ENCODE assay signal across 8 cellular contexts in the genomic region with DNA sequence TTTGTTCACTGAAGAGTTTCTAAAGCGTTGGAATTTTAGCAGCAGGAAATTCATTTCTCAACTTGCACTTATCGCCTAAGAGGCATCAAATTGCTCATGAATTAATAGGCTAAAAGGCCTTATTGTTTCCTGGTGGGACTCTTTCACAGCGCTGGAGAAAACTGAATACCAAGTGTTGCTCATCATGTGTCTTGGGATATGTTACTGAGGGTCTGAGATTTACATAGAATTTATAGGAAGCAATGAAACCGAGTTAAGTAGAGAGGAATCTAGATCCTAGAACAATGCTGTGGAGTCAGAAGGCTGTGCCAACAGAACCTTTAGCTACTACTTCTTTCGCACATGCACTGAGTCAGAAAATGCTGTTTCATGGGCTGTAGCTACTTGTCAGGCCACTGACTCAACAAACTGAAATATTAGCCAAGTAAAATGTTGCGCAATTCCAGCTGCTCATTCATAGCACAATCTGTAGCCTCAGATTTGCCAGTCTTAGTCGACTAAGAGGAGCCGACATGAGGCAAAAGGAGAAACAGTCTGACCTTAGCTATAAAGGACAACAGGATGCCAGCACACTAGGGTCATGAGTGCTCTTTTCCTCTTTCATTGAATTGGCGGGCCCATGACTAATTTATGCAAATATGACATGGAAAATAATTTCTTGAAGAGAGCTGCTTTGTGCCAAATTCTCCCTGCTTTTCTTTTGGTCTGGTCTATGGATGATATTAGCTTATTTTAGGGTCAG. TPM values are rescaled to one million over a fixed set of nuclear protein-coding genes. Genes with fewer than 3 reads are reported as not detected.
DNase-seq lines count a peak whose midpoint lies in the region; ATAC-seq and TF ChIP-seq lines count a peak whose summit lies in the region.

No MANE protein-coding gene starts in this region.

- DNase-seq in Caki2 (ENCODE audit: low read depth) (peak; percentile 87), HS-5 (ENCODE audit: low read depth) (peak; percentile 97), SW 1271 (lab: John Stamatoyannopoulos, UW) (peak; percentile 69 to 85), glomerular endothelial cell (ENCODE audit: extremely low read depth, low read depth, low spot score) (peak; percentile 98), sigmoid colon (peak; percentile 87)

- intact Hi-C loops in sigmoid colon (cut with DNase I), result no loop called here

- H3K4me1 ChIP-seq in sigmoid colon, result peaks cover 0 to 34% (median 28%) of the 10 kb centered on the region in 4 donors

- no peak for TF ChIP-seq POLR2A in sigmoid colon (IDR thresholded peaks at IDR 0.05)

- TF ChIP-seq CTCF in sigmoid colon (IDR thresholded peaks at IDR 0.05), result no peak

- H3K27me3 ChIP-seq in sigmoid colon, result no peaks in the 10 kb centered on the region

- H3K36me3 ChIP-seq in sigmoid colon, result no peaks in the 10 kb centered on the region

- 58 to 73% methylated on average over 9 of the region's 9 CpGs for WGBS in sigmoid colon, 2 donors

- ATAC-seq in HG03460 (IDR thresholded peaks at IDR 0.05; ENCODE audit: unreplicated experiment), result no peak
- ATAC-seq in GM19351 (IDR thresholded peaks at IDR 0.05; ENCODE audit: unreplicated experiment), result no peak
- ATAC-seq in GM19324 (IDR thresholded peaks at IDR 0.05; ENCODE audit: low FRiP score, unreplicated experiment), result no peak

- H3K9me3 ChIP-seq in sigmoid colon, result no peaks in the 10 kb centered on the region

- peak overlapping the region; percentile 32 to 68 (median 59) for H3K27ac ChIP-seq in sigmoid colon

- peak in 1 of 4 donors; percentile 52 for TF ChIP-seq EP300 in sigmoid colon (IDR thresholded peaks at IDR 0.05)

- in situ Hi-C loops in Caki2 (cut with HindIII; ENCODE audit: low pct_unique_long_range_greater_than_20kb, low sequenced_read_pairs), result no loop called here

- H3K4me3 ChIP-seq in sigmoid colon, result no peak overlapping the region

RNA-seq across cellular contexts. Expression of a gene that starts 35.9 kb away (rescaled TPM):
- total RNA-seq in Caki2 (2014; rRNA removed; shearing (Covaris generic); ENCODE audit: low replicate concordance), result 7.8 and 7.9 TPM in 2 replicates
- total RNA-seq in glomerular endothelial cell (322 and 354 TPM in 2 replicates), sigmoid colon (1 to 10 TPM in 1 of 4 donors, under 1 TPM in 2, not detected in 1; 0.36 to 3.4 (median 0.66) TPM)
- 100 to 1,000 TPM in 1 of 3 donors, 10 to 100 TPM in 2; 12.6 to 109 (median 13.4) TPM for polyA plus RNA-seq in sigmoid colon

Comparison
In these comparisons a context has a peak if more than half of its experiments do, and no peak if none do; other contexts are left out.
1. RNA of a gene that starts 35.9 kb away (total RNA-seq): 322 to 354 TPM in glomerular endothelial cell; 7.8 to 7.9 TPM in Caki2 and 0.36 to 3.4 TPM in sigmoid colon; every median in the first group is over 10 times any median in the second.
2. Peak in every context shown above with its lines, with median percentiles within 50 percentile points of each other: DNase-seq.